ENCODE assay signal across 1 cellular context in the genomic region with DNA sequence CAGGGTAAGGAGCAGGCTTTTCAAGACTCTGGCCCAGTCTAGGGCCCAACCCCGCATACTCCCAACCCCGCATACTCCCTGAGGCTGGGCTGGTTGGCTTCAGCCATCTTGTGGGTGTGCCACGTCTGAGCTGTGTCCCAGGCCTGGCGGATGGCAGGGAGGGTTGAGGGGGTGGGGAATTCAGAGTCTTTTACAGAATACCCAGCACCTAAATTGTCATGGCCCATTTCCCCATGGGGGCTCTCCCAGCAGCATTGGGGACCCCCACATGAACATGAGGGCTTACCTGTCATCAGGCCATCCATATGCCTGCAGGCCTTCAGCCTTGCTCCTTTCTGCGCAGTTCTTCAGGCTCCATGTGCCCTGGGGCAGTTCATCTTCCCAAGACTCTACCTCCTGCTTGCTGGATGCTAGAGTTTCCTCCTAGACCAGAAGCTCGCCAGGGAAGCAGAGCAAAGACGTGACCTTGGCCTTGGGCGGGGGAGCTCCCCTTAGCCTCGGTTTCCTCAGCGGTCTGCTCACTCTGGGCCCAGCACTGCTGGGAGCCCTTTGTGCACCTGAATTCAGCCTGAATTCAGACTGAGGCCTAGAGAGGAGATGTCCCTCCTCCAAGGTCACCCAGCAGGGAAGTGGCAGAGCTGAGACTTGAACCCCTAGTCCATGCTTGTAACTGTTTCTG.
TF ChIP-seq lines count a peak whose summit lies in the region.

No MANE protein-coding gene starts in this region.

TF ChIP-seq in GM23338, 12 proteins besides CTCF, POLR2A, EP300 and RAD21 (continued from another document):
- TF ChIP-seq ZNF331 (CRISPR knock-in tag; IDR thresholded peaks at IDR 0.05; ENCODE audit: low read depth) = no peak
- no peak for TF ChIP-seq JUNB (IDR thresholded peaks at IDR 0.05; ENCODE audit: unreplicated experiment)
- TF ChIP-seq POLR2AphosphoS5 (IDR thresholded peaks at IDR 0.05; ENCODE audit: low read depth) = no peak
- no peak for TF ChIP-seq EZH2 (IDR thresholded peaks at IDR 0.05; ENCODE audit: low read depth, unreplicated experiment)
TF ChIP-seq in GM23338: peak in this region for 0.
